Comparison of ENCODE assay signal across 8 cellular contexts in genomic region chr1:21338568-21339401, GRCh38. TPM values are rescaled to one million over a fixed set of nuclear protein-coding genes. Genes with fewer than 3 reads are reported as not detected.
A peak's percentile ranks its signal among the peaks of the same experiment; 100 is the strongest.
DNase-seq lines count a peak whose midpoint lies in the region; ATAC-seq, FAIRE-seq and TF ChIP-seq lines count a peak whose summit lies in the region.

No MANE protein-coding gene starts in this region.

- no peaks in the 10 kb centered on the region for H3K27me3 Mint-ChIP-seq in activated CD4-positive, alpha-beta memory T cell treated with anti-CD3 and anti-CD28 coated beads for 36 hours
- H3K27me3 Mint-ChIP-seq in activated CD4-positive, alpha-beta memory T cell treated with anti-CD3 and anti-CD28 coated beads, Interleukin-2, amount 10 ng/mL, durations not matched to agents 7 days and 5 days = no peaks in the 10 kb centered on the region
- H3K27me3 Mint-ChIP-seq in T-cell = no peaks in the 10 kb centered on the region

- no peak overlapping the region for H3K4me3 ChIP-seq in kidney (ENCODE audit: low read length in 2 of 2)
- H3K4me3 ChIP-seq in thyroid gland (replicated peaks in 1 of 3) = no peak overlapping the region

- H3K4me1 Mint-ChIP-seq in activated CD4-positive, alpha-beta memory T cell treated with anti-CD3 and anti-CD28 coated beads for 36 hours (ENCODE audit: low read depth) = peaks cover 96% of the 10 kb centered on the region
- H3K4me1 Mint-ChIP-seq in activated CD4-positive, alpha-beta memory T cell treated with anti-CD3 and anti-CD28 coated beads, Interleukin-2, amount 10 ng/mL, durations not matched to agents 7 days and 5 days = peaks cover 96% of the 10 kb centered on the region
- H3K4me1 Mint-ChIP-seq in T-cell = peaks cover 93 to 96% (median 94%) of the 10 kb centered on the region in 3 donors

- no peaks in the 10 kb centered on the region for H3K9me3 Mint-ChIP-seq in activated CD4-positive, alpha-beta memory T cell treated with anti-CD3 and anti-CD28 coated beads for 36 hours
- H3K9me3 Mint-ChIP-seq in activated CD4-positive, alpha-beta memory T cell treated with anti-CD3 and anti-CD28 coated beads, Interleukin-2, amount 10 ng/mL, durations not matched to agents 7 days and 5 days = no peaks in the 10 kb centered on the region
- no peaks in the 10 kb centered on the region for H3K9me3 Mint-ChIP-seq in T-cell

- H3K36me3 Mint-ChIP-seq in activated CD4-positive, alpha-beta memory T cell treated with anti-CD3 and anti-CD28 coated beads for 36 hours = peaks cover 28% of the 10 kb centered on the region
- H3K36me3 Mint-ChIP-seq in activated CD4-positive, alpha-beta memory T cell treated with anti-CD3 and anti-CD28 coated beads, Interleukin-2, amount 10 ng/mL, durations not matched to agents 7 days and 5 days (ENCODE audit: low read depth) = peaks cover 28% of the 10 kb centered on the region
- no peaks in the 10 kb centered on the region for H3K36me3 Mint-ChIP-seq in T-cell

- no peak overlapping the region for H3K4me3 Mint-ChIP-seq in activated CD4-positive, alpha-beta memory T cell treated with anti-CD3 and anti-CD28 coated beads for 36 hours
- no peak overlapping the region for H3K4me3 Mint-ChIP-seq in activated CD4-positive, alpha-beta memory T cell treated with anti-CD3 and anti-CD28 coated beads, Interleukin-2, amount 10 ng/mL, durations not matched to agents 7 days and 5 days
- H3K4me3 Mint-ChIP-seq in T-cell = peak overlapping the region in 1 of 3 donors; percentile 46

- TF ChIP-seq POLR2A in thyroid gland (IDR thresholded peaks at IDR 0.05) = no peak

- ATAC-seq in T-cell (replicated peaks in 1 of 4) (no peak), HG03354 (IDR thresholded peaks at IDR 0.05; ENCODE audit: poor library complexity, severe bottlenecking, unreplicated experiment) (no peak), GM21423 (IDR thresholded peaks at IDR 0.05; ENCODE audit: unreplicated experiment) (no peak)

- intact Hi-C loops in activated CD4-positive, alpha-beta memory T cell treated with anti-CD3 and anti-CD28 coated beads for 36 hours (cut with micrococcal nuclease) = no loop called here
- intact Hi-C loops in kidney (cut with DNase I) = no loop called here
- intact Hi-C loops in thyroid gland (cut with DNase I) = no loop called here

- H3K27me3 ChIP-seq in thyroid gland = no peaks in the 10 kb centered on the region

- H3K36me3 ChIP-seq in kidney (ENCODE audit: control insufficient read depth in 1 of 2, insufficient read depth in 2 of 2, low read length in 2 of 2) (no peaks in the 10 kb centered on the region), thyroid gland (no peaks in the 10 kb centered on the region)

- H3K9ac ChIP-seq in kidney (ENCODE audit: low read length in 2 of 2) = peak overlapping the region in 1 of 2 donors; percentile 57

- DNase-seq in activated CD4-positive, alpha-beta memory T cell treated with anti-CD3 and anti-CD28 coated beads for 36 hours = no peak
- DNase-seq in activated CD4-positive, alpha-beta memory T cell treated with anti-CD3 and anti-CD28 coated beads, Interleukin-2, amount 10 ng/mL, durations not matched to agents 7 days and 5 days = no peak
- no peak for DNase-seq in T-cell
- no peak for DNase-seq in kidney
- DNase-seq in thyroid gland = peak in 1 of 2 donors; percentile 55
- DNase-seq in NCI-H1048 (lab: John Stamatoyannopoulos, UW) = no peak

- H3K9me3 ChIP-seq in kidney (ENCODE audit: control insufficient read depth in 1 of 2, low read length in 2 of 2) (no peaks in the 10 kb centered on the region), thyroid gland (no peaks in the 10 kb centered on the region)

- FAIRE-seq in kidney (lab: Jason Lieb, UNC) = no peak

- 47% methylated on average over 10 of the region's 10 CpGs for WGBS in thyroid gland, 2 donors

- H3K27ac ChIP-seq in kidney (ENCODE audit: low read depth in 2 of 2, low read length in 2 of 2) (peak overlapping the region; percentile 86), thyroid gland (peak overlapping the region; percentile 91 to 95 (median 94))

- TF ChIP-seq CTCF in kidney (IDR thresholded peaks at IDR 0.05; ENCODE audit: borderline replicate concordance, extremely low read depth, insufficient read depth) = no peak
- TF ChIP-seq CTCF in thyroid gland (IDR thresholded peaks at IDR 0.05) = no peak

- CTCF ChIA-PET in activated CD4-positive, alpha-beta memory T cell treated with anti-CD3 and anti-CD28 coated beads for 36 hours (lab: Charles Lee) = interaction anchor here (0.6 to 7.7 kb wide), 3 partner anchors 14 to 125 kb away, joined by 5 to 87 read pairs (median 83); no protein-coding TSS in a partner anchor
- CTCF ChIA-PET in activated CD4-positive, alpha-beta memory T cell treated with anti-CD3 and anti-CD28 coated beads, Interleukin-2, amount 10 ng/mL, durations not matched to agents 7 days and 5 days (lab: Charles Lee) = interaction anchor here (0.6 to 2.4 kb wide), 7 partner anchors 29 to 106 kb away, joined by 3 to 13 read pairs (median 3); no protein-coding TSS in a partner anchor
- CTCF ChIA-PET in T-cell (lab: Charles Lee) = interaction anchor here in 1 of 2 donors (0.6 to 1.6 kb wide), 4 partner anchors 29 to 68 kb away, joined by 4 to 5 read pairs (median 4); partner anchors contain the start of gene ECE1

- H3K4me1 ChIP-seq in kidney (ENCODE audit: control insufficient read depth in 1 of 2, insufficient read depth in 1 of 2, low read depth in 1 of 2, low read length in 2 of 2) (peaks cover 71 to 84% of the 10 kb centered on the region in 2 donors), thyroid gland (peaks cover 94 to 100% of the 10 kb centered on the region in 2 donors)

- peak overlapping the region; percentile 74 for H3K27ac Mint-ChIP-seq in activated CD4-positive, alpha-beta memory T cell treated with anti-CD3 and anti-CD28 coated beads for 36 hours
- H3K27ac Mint-ChIP-seq in activated CD4-positive, alpha-beta memory T cell treated with anti-CD3 and anti-CD28 coated beads, Interleukin-2, amount 10 ng/mL, durations not matched to agents 7 days and 5 days = no peak overlapping the region
- H3K27ac Mint-ChIP-seq in T-cell = peak overlapping the region; percentile 72 to 75

- POLR2A ChIA-PET in activated CD4-positive, alpha-beta memory T cell treated with anti-CD3 and anti-CD28 coated beads for 36 hours (lab: Charles Lee) = interaction anchor here (0.6 to 4.0 kb wide), 4 partner anchors 14 to 81 kb away, joined by 3 to 20 read pairs (median 3); no protein-coding TSS in a partner anchor
- POLR2A ChIA-PET in activated CD4-positive, alpha-beta memory T cell treated with anti-CD3 and anti-CD28 coated beads, Interleukin-2, amount 10 ng/mL, durations not matched to agents 7 days and 5 days (lab: Charles Lee) = interaction anchor here (1.3 to 7.5 kb wide), 4 partner anchors 14 to 46 kb away, joined by 3 to 92 read pairs (median 4); partner anchors contain the start of gene ECE1
- POLR2A ChIA-PET in T-cell (lab: Charles Lee) = no interaction called here

RNA-seq across cellular contexts. Expression of gene ECE1, which starts 48.5 kb away (rescaled TPM):
- 100 to 1,000 TPM; 137 to 144 TPM for total RNA-seq in activated CD4-positive, alpha-beta memory T cell treated with anti-CD3 and anti-CD28 coated beads for 36 hours
- total RNA-seq in activated CD4-positive, alpha-beta memory T cell treated with anti-CD3 and anti-CD28 coated beads, Interleukin-2, amount 10 ng/mL, durations not matched to agents 7 days and 5 days = 10 to 100 TPM; 85.3 to 87.9 TPM
- total RNA-seq in T-cell (10 to 100 TPM; 81.0 to 94.5 (median 87.1) TPM), kidney (128 TPM), thyroid gland (100 to 1,000 TPM in 2 of 4 donors, 10 to 100 TPM in 2; 74.5 to 146 (median 97.2) TPM)
- 30.8 TPM for polyA plus RNA-seq in kidney (ENCODE audit: insufficient read depth, low read depth, low replicate concordance)

Comparison
In these comparisons a context has a peak if more than half of its experiments do, and no peak if none do; other contexts are left out.
1. POLR2A ChIA-PET loops: an anchor here in activated CD4-positive, alpha-beta memory T cell treated with anti-CD3 and anti-CD28 coated beads for 36 hours (0.6 to 4.0 kb wide) and activated CD4-positive, alpha-beta memory T cell treated with anti-CD3 and anti-CD28 coated beads, Interleukin-2, amount 10 ng/mL, durations not matched to agents 7 days and 5 days (1.3 to 7.5 kb wide); none called in T-cell.